37 cellular contexts compared by ENCODE assay signal in genomic region chr7:144769352-144769751, GRCh38.
"Had no signal": no experiment of that assay in that cellular context is flagged by ENCODE, and none has a peak within 500 bp of the region (broad histone marks: within the 10 kb centered on the region; RNA-seq: fewer than 3 reads in every experiment).

No MANE protein-coding gene starts in this region.

- H3K4me1 ChIP-seq: ascending aorta, colonic mucosa had no signal

- H3K27me3 Mint-ChIP-seq: activated CD4-positive, alpha-beta memory T cell treated with anti-CD3 and anti-CD28 coated beads, Interleukin-2, amount 10 ng/mL, durations not matched to agents 7 days and 5 days; activated CD4-positive, alpha-beta T cell treated with anti-CD3 and anti-CD28 coated beads for 36 hours; activated CD4-positive, alpha-beta T cell treated with anti-CD3 and anti-CD28 coated beads, Interleukin-2, amount 10 ng/mL, durations not matched to agents 7 days and 5 days; activated CD8-positive, alpha-beta memory T cell treated with anti-CD3 and anti-CD28 coated beads, Interleukin-2, amount 10 ng/mL, durations not matched to agents 7 days and 5 days; activated naive CD4-positive, alpha-beta T cell treated with anti-CD3 and anti-CD28 coated beads, Interleukin-2, amount 10 ng/mL, durations not matched to agents 7 days and 5 days; activated naive CD4-positive, alpha-beta T cell treated with anti-CD3 and anti-CD28 coated beads, Interleukin-2, amount 50 U/mL, for 24 hours; activated naive CD8-positive, alpha-beta T cell; activated naive CD8-positive, alpha-beta T cell treated with anti-CD3 and anti-CD28 coated beads, Interleukin-2, amount 10 ng/mL, durations not matched to agents 7 days and 5 days; activated naive CD8-positive, alpha-beta T cell treated with anti-CD3 and anti-CD28 coated beads, Interleukin-2, amount 50 U/mL, for 24 hours; activated T-cell treated with anti-CD3 and anti-CD28 coated beads, Interleukin-2, amount 50 U/mL, for 24 hours; brain; central memory CD8-positive, alpha-beta T cell had no signal

- H3K4me3 ChIP-seq: ascending aorta, cardiac muscle cell, colonic mucosa had no signal

- ATAC-seq: activated CD4-positive, alpha-beta T cell treated with anti-CD3 and anti-CD28 coated beads for 36 hours; activated CD4-positive, CD25-positive, alpha-beta regulatory T cell treated with anti-CD3 and anti-CD28 coated beads, Interleukin-2, amount 50 U/mL, for 24 hours; activated CD8-positive, alpha-beta memory T cell treated with anti-CD3 and anti-CD28 coated beads, Interleukin-2, amount 10 ng/mL, durations not matched to agents 7 days and 5 days; activated CD8-positive, alpha-beta T cell treated with anti-CD3 and anti-CD28 coated beads, Interleukin-2, amount 10 ng/mL, durations not matched to agents 7 days and 5 days; activated naive CD8-positive, alpha-beta T cell treated with anti-CD3 and anti-CD28 coated beads, Interleukin-2, amount 50 U/mL, for 24 hours; WTC11 had no signal

- H3K9me3 Mint-ChIP-seq: activated CD4-positive, alpha-beta memory T cell treated with anti-CD3 and anti-CD28 coated beads, Interleukin-2, amount 10 ng/mL, durations not matched to agents 7 days and 5 days; activated CD4-positive, alpha-beta T cell treated with anti-CD3 and anti-CD28 coated beads, Interleukin-2, amount 10 ng/mL, durations not matched to agents 7 days and 5 days; activated naive CD4-positive, alpha-beta T cell treated with anti-CD3 and anti-CD28 coated beads, Interleukin-2, amount 10 ng/mL, durations not matched to agents 7 days and 5 days; activated naive CD4-positive, alpha-beta T cell treated with anti-CD3 and anti-CD28 coated beads, Interleukin-2, amount 50 U/mL, for 24 hours; activated naive CD8-positive, alpha-beta T cell treated with anti-CD3 and anti-CD28 coated beads, Interleukin-2, amount 10 ng/mL, durations not matched to agents 7 days and 5 days; activated naive CD8-positive, alpha-beta T cell treated with anti-CD3 and anti-CD28 coated beads, Interleukin-2, amount 50 U/mL, for 24 hours; activated T-cell treated with anti-CD3 and anti-CD28 coated beads, Interleukin-2, amount 50 U/mL, for 24 hours; activated T-helper 2 cell treated with anti-CD3 and anti-CD28 coated beads, Interferon-gamma antibody, Interleukin-2, Interleukin-4, amounts not matched to agents 10 μg/mL and 5 μg/mL and 100 μg/mL, durations not matched to agents 14 hours and 24 hours and 36 hours; brain; central memory CD8-positive, alpha-beta T cell; T-helper 2 cell treated with Interferon-gamma antibody and Interleukin-4, amounts not matched to agents 5 μg/mL and 100 μg/mL, for 36 hours; WTC11 had no signal

- H3K4me1 Mint-ChIP-seq: activated CD4-positive, alpha-beta memory T cell treated with anti-CD3 and anti-CD28 coated beads, Interleukin-2, amount 10 ng/mL, durations not matched to agents 7 days and 5 days; activated CD4-positive, alpha-beta T cell treated with anti-CD3 and anti-CD28 coated beads, Interleukin-2, amount 10 ng/mL, durations not matched to agents 7 days and 5 days; activated CD8-positive, alpha-beta memory T cell treated with anti-CD3 and anti-CD28 coated beads, Interleukin-2, amount 10 ng/mL, durations not matched to agents 7 days and 5 days; activated naive CD4-positive, alpha-beta T cell treated with anti-CD3 and anti-CD28 coated beads, Interleukin-2, amount 10 ng/mL, durations not matched to agents 7 days and 5 days; brain had no signal

- H3K27me3 ChIP-seq: ascending aorta, cardiac muscle cell, colonic mucosa had no signal

- H3K4me3 Mint-ChIP-seq: activated CD4-positive, alpha-beta memory T cell treated with anti-CD3 and anti-CD28 coated beads, Interleukin-2, amount 10 ng/mL, durations not matched to agents 7 days and 5 days; activated CD4-positive, alpha-beta T cell treated with anti-CD3 and anti-CD28 coated beads for 36 hours; activated CD4-positive, alpha-beta T cell treated with anti-CD3 and anti-CD28 coated beads, Interleukin-2, amount 10 ng/mL, durations not matched to agents 7 days and 5 days; activated CD8-positive, alpha-beta memory T cell treated with anti-CD3 and anti-CD28 coated beads, Interleukin-2, amount 10 ng/mL, durations not matched to agents 7 days and 5 days; activated CD8-positive, alpha-beta T cell treated with anti-CD3 and anti-CD28 coated beads, Interleukin-2, amount 10 ng/mL, durations not matched to agents 7 days and 5 days; activated naive CD4-positive, alpha-beta T cell treated with anti-CD3 and anti-CD28 coated beads, Interleukin-2, amount 10 ng/mL, durations not matched to agents 7 days and 5 days; activated naive CD4-positive, alpha-beta T cell treated with anti-CD3 and anti-CD28 coated beads, Interleukin-2, amount 50 U/mL, for 24 hours; activated naive CD8-positive, alpha-beta T cell; activated naive CD8-positive, alpha-beta T cell treated with anti-CD3 and anti-CD28 coated beads, Interleukin-2, amount 10 ng/mL, durations not matched to agents 7 days and 5 days; activated naive CD8-positive, alpha-beta T cell treated with anti-CD3 and anti-CD28 coated beads, Interleukin-2, amount 50 U/mL, for 24 hours; activated T-cell treated with anti-CD3 and anti-CD28 coated beads, Interleukin-2, amount 50 U/mL, for 24 hours; brain; central memory CD8-positive, alpha-beta T cell; T-helper 2 cell treated with Interferon-gamma antibody and Interleukin-4, amounts not matched to agents 5 μg/mL and 100 μg/mL, for 36 hours; WTC11 had no signal

- H3K36me3 ChIP-seq: ascending aorta, cardiac muscle cell, colonic mucosa had no signal

- H3K27ac ChIP-seq: ascending aorta, cardiac muscle cell, colonic mucosa, VCaP had no signal

- H3K36me3 Mint-ChIP-seq: activated CD8-positive, alpha-beta memory T cell treated with anti-CD3 and anti-CD28 coated beads, Interleukin-2, amount 10 ng/mL, durations not matched to agents 7 days and 5 days; activated naive CD4-positive, alpha-beta T cell treated with anti-CD3 and anti-CD28 coated beads, Interleukin-2, amount 10 ng/mL, durations not matched to agents 7 days and 5 days; brain; WTC11 had no signal

- DNase-seq: activated CD4-positive, alpha-beta memory T cell treated with anti-CD3 and anti-CD28 coated beads, Interleukin-2, amount 10 ng/mL, durations not matched to agents 7 days and 5 days; activated CD4-positive, alpha-beta T cell treated with anti-CD3 and anti-CD28 coated beads for 1 hour; activated CD4-positive, alpha-beta T cell treated with anti-CD3 and anti-CD28 coated beads for 36 hours; activated CD4-positive, alpha-beta T cell treated with anti-CD3 and anti-CD28 coated beads for 48 hours; activated CD4-positive, alpha-beta T cell treated with anti-CD3 and anti-CD28 coated beads, Interleukin-2, amount 10 ng/mL, durations not matched to agents 7 days and 5 days; activated CD4-positive, alpha-beta T cell treated with anti-CD3 and anti-CD28 coated beads, Interleukin-2, amount 50 U/mL, for 48 hours; activated CD4-positive, CD25-positive, alpha-beta regulatory T cell; activated CD8-positive, alpha-beta memory T cell treated with anti-CD3 and anti-CD28 coated beads for 24 hours; activated CD8-positive, alpha-beta memory T cell treated with anti-CD3 and anti-CD28 coated beads, Interleukin-2, amount 10 ng/mL, durations not matched to agents 7 days and 5 days; activated CD8-positive, alpha-beta memory T cell treated with anti-CD3 and anti-CD28 coated beads, Interleukin-2, amount 50 U/mL, for 48 hours; activated CD8-positive, alpha-beta T cell treated with anti-CD3 and anti-CD28 coated beads, Interleukin-2, amount 10 ng/mL, durations not matched to agents 7 days and 5 days; activated effector memory CD4-positive, alpha-beta T cell treated with Interleukin-2 at 50 U/mL for 16 hours; activated gamma-delta T cell; activated naive CD4-positive, alpha-beta T cell treated with anti-CD3 and anti-CD28 coated beads, Interleukin-2, amount 10 ng/mL, durations not matched to agents 7 days and 5 days; activated naive CD4-positive, alpha-beta T cell treated with Interleukin-2 at 50 U/mL for 16 hours; activated naive CD8-positive, alpha-beta T cell treated with anti-CD3 and anti-CD28 coated beads, Interleukin-2, amount 10 ng/mL, durations not matched to agents 7 days and 5 days; activated naive CD8-positive, alpha-beta T cell treated with anti-CD3 and anti-CD28 coated beads, Interleukin-2, amount 50 U/mL, for 24 hours; activated T-cell treated with anti-CD3 and anti-CD28 coated beads, Interleukin-2, amount 50 U/mL, for 24 hours; activated T-cell treated with anti-CD3 and anti-CD28 coated beads, Interleukin-2, amount 50 U/mL, for 48 hours; amygdala; anterior cingulate cortex; caudate nucleus; cerebellar nuclear complex; colonic mucosa; T-helper 2 cell; T-helper 9 cell had no signal

- H3K27ac Mint-ChIP-seq: activated CD4-positive, alpha-beta memory T cell treated with anti-CD3 and anti-CD28 coated beads, Interleukin-2, amount 10 ng/mL, durations not matched to agents 7 days and 5 days; activated CD4-positive, alpha-beta T cell treated with anti-CD3 and anti-CD28 coated beads for 36 hours; activated CD4-positive, alpha-beta T cell treated with anti-CD3 and anti-CD28 coated beads, Interleukin-2, amount 10 ng/mL, durations not matched to agents 7 days and 5 days; activated CD8-positive, alpha-beta memory T cell treated with anti-CD3 and anti-CD28 coated beads, Interleukin-2, amount 10 ng/mL, durations not matched to agents 7 days and 5 days; activated CD8-positive, alpha-beta T cell treated with anti-CD3 and anti-CD28 coated beads, Interleukin-2, amount 10 ng/mL, durations not matched to agents 7 days and 5 days; activated naive CD4-positive, alpha-beta T cell treated with anti-CD3 and anti-CD28 coated beads, Interleukin-2, amount 10 ng/mL, durations not matched to agents 7 days and 5 days; activated naive CD4-positive, alpha-beta T cell treated with anti-CD3 and anti-CD28 coated beads, Interleukin-2, amount 50 U/mL, for 24 hours; activated naive CD8-positive, alpha-beta T cell; activated naive CD8-positive, alpha-beta T cell treated with anti-CD3 and anti-CD28 coated beads, Interleukin-2, amount 10 ng/mL, durations not matched to agents 7 days and 5 days; activated naive CD8-positive, alpha-beta T cell treated with anti-CD3 and anti-CD28 coated beads, Interleukin-2, amount 50 U/mL, for 24 hours; activated T-cell treated with anti-CD3 and anti-CD28 coated beads, Interleukin-2, amount 50 U/mL, for 24 hours; activated T-helper 2 cell treated with anti-CD3 and anti-CD28 coated beads, Interferon-gamma antibody, Interleukin-2, Interleukin-4, amounts not matched to agents 10 μg/mL and 5 μg/mL and 100 μg/mL, durations not matched to agents 14 hours and 24 hours and 36 hours; brain; T-helper 2 cell treated with Interferon-gamma antibody and Interleukin-4, amounts not matched to agents 5 μg/mL and 100 μg/mL, for 36 hours; WTC11 had no signal

- H3K9me3 ChIP-seq: ascending aorta, colonic mucosa had no signal
